2 cellular contexts compared by ENCODE assay signal in the genomic region with DNA sequence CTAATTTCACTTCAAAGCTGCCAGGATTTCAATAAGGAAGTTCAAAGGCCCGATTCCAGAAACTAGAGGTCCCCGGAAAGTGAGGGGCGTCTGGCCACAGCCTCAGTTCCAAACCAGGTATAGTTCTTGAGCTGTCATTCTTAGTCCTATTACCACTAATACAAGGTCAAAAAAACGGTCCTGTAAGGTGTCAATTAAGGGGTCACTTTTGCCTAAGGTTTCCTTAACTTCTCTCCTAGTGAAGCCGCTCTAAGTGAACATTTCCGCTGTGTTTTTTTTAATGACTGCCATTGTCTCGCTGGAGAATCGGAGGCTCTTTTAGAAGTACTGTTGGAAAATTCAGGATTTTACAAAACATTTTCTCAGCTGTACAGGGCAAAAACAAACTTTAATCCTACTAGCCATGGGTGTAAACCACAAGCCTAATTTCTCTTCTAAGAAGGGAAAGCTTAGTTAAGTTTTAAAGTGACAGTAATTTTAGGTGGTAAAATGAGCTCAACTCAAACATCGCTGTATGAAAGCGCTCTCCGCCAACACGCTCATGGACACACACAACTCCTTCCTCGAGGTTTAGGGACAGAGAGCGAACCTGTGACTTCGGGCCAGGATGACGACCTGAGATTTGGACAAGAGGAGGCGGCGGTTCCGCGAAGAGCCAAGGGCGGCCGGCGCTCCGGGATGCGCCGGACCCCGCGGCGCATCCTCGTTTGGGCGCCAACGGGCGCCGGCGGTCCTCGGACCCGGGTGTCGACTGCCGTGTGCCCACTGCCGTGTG.
TF ChIP-seq lines count a peak whose summit lies in the region.

No MANE protein-coding gene starts in this region.

TF ChIP-seq in SK-N-SH, 30 proteins besides CTCF, POLR2A, EP300 and RAD21 (continued from another document):
- TF ChIP-seq, protein P1, sequence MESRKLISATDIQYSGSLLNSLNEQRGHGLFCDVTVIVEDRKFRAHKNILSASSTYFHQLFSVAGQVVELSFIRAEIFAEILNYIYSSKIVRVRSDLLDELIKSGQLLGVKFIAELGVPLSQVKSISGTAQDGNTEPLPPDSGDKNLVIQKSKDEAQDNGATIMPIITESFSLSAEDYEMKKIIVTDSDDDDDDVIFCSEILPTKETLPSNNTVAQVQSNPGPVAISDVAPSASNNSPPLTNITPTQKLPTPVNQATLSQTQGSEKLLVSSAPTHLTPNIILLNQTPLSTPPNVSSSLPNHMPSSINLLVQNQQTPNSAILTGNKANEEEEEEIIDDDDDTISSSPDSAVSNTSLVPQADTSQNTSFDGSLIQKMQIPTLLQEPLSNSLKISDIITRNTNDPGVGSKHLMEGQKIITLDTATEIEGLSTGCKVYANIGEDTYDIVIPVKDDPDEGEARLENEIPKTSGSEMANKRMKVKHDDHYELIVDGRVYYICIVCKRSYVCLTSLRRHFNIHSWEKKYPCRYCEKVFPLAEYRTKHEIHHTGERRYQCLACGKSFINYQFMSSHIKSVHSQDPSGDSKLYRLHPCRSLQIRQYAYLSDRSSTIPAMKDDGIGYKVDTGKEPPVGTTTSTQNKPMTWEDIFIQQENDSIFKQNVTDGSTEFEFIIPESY (IDR thresholded peaks at IDR 0.05; ENCODE audit: borderline replicate concordance, low read depth): no peak
- TF ChIP-seq, protein P2, sequence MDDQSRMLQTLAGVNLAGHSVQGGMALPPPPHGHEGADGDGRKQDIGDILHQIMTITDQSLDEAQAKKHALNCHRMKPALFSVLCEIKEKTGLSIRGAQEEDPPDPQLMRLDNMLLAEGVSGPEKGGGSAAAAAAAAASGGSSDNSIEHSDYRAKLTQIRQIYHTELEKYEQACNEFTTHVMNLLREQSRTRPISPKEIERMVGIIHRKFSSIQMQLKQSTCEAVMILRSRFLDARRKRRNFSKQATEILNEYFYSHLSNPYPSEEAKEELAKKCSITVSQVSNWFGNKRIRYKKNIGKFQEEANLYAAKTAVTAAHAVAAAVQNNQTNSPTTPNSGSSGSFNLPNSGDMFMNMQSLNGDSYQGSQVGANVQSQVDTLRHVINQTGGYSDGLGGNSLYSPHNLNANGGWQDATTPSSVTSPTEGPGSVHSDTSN (IDR thresholded peaks at IDR 0.05): no peak
- no peak for TF ChIP-seq GABPA (IDR thresholded peaks at IDR 0.05; ENCODE audit: low read depth)
- TF ChIP-seq, protein P3, sequence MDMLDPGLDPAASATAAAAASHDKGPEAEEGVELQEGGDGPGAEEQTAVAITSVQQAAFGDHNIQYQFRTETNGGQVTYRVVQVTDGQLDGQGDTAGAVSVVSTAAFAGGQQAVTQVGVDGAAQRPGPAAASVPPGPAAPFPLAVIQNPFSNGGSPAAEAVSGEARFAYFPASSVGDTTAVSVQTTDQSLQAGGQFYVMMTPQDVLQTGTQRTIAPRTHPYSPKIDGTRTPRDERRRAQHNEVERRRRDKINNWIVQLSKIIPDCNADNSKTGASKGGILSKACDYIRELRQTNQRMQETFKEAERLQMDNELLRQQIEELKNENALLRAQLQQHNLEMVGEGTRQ (IDR thresholded peaks at IDR 0.05; ENCODE audit: borderline replicate concordance, low read depth, low read length): no peak
- no peak for TF ChIP-seq FOXM1 (IDR thresholded peaks at IDR 0.05; ENCODE audit: low read depth)
- TF ChIP-seq RFX5 (IDR thresholded peaks at IDR 0.05; ENCODE audit: low read length): no peak
- TF ChIP-seq TAF1 (IDR thresholded peaks at IDR 0.05; ENCODE audit: borderline replicate concordance, low read depth, low read length): no peak
- no peak for TF ChIP-seq TEAD4 (IDR thresholded peaks at IDR 0.05; ENCODE audit: borderline replicate concordance, insufficient read depth)
- TF ChIP-seq MXI1 (IDR thresholded peaks at IDR 0.05; ENCODE audit: low read depth, low read length): no peak
- TF ChIP-seq, protein P4, sequence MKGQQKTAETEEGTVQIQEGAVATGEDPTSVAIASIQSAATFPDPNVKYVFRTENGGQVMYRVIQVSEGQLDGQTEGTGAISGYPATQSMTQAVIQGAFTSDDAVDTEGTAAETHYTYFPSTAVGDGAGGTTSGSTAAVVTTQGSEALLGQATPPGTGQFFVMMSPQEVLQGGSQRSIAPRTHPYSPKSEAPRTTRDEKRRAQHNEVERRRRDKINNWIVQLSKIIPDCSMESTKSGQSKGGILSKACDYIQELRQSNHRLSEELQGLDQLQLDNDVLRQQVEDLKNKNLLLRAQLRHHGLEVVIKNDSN (IDR thresholded peaks at IDR 0.05; ENCODE audit: borderline replicate concordance, low read depth): no peak

TF ChIP-seq in SK-N-SH treated with all-trans-retinoic acid at 6 μM for 48 hours, 23 proteins besides CTCF, POLR2A, EP300 and RAD21 (continued from another document):
- TF ChIP-seq ZNF565 (CRISPR knock-in tag; conservative IDR thresholded peaks at IDR 0.05; ENCODE audit: low read depth): no peak
- no peak for TF ChIP-seq TCF4 (CRISPR knock-in tag; IDR thresholded peaks at IDR 0.05; ENCODE audit: borderline replicate concordance)
- no peak for TF ChIP-seq PPARA (CRISPR knock-in tag; IDR thresholded peaks at IDR 0.05; ENCODE audit: borderline replicate concordance)
- TF ChIP-seq, protein P5, sequence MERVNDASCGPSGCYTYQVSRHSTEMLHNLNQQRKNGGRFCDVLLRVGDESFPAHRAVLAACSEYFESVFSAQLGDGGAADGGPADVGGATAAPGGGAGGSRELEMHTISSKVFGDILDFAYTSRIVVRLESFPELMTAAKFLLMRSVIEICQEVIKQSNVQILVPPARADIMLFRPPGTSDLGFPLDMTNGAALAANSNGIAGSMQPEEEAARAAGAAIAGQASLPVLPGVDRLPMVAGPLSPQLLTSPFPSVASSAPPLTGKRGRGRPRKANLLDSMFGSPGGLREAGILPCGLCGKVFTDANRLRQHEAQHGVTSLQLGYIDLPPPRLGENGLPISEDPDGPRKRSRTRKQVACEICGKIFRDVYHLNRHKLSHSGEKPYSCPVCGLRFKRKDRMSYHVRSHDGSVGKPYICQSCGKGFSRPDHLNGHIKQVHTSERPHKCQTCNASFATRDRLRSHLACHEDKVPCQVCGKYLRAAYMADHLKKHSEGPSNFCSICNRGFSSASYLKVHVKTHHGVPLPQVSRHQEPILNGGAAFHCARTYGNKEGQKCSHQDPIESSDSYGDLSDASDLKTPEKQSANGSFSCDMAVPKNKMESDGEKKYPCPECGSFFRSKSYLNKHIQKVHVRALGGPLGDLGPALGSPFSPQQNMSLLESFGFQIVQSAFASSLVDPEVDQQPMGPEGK (CRISPR knock-in tag; IDR thresholded peaks at IDR 0.05; ENCODE audit: borderline replicate concordance): no peak
